ENCODE assay signal across 10 cellular contexts in the genomic region with DNA sequence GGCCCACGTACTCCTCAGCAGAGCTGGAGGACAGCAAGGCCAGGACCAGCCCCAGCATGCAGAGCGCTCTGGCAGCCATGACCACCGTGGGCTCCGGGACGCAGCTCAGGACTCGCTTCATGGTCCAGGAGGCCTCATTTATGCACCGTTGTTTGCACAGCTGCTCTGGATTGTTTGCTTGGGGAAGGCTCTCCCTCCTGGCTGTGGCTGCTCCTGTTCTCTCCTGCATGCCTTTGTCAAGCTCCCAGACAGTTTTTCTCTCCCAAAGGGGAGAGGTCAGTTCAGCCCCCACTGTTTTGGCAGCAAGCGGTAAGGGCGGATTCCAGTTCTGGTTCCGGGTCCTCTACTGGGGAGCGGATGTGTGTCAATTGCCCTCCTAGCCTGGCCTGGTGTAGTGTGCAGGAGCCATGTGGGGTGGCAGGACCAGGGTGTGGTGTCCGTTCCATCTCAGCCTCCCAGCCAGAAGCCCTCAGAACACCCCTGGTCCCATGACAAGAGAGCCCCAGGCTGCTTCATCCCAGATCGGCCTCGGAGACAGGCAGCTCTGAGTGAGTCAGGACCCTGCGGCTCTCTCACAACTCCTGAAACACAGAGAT. TPM values are rescaled to one million over a fixed set of nuclear protein-coding genes. Genes with fewer than 3 reads are reported as not detected.
DNase-seq lines count a peak whose midpoint lies in the region; ATAC-seq and TF ChIP-seq lines count a peak whose summit lies in the region.
"Had no signal": no experiment of that assay in that cellular context is flagged by ENCODE, and none has a peak within 500 bp of the region (broad histone marks: within the 10 kb centered on the region; RNA-seq: fewer than 3 reads in every experiment).

Gene TFF3 (minus strand): TSS at position 114 of the 596 bp plus-strand sequence. CDS start 35 bp downstream, at position 79.

- ATAC-seq in GM19035 (IDR thresholded peaks at IDR 0.05; ENCODE audit: unreplicated experiment) (no peak), GM18867 (IDR thresholded peaks at IDR 0.05; ENCODE audit: unreplicated experiment) (no peak)

- peak within 1 kb of the TSS; percentile 51 to 55 for H3K27ac ChIP-seq in prostate gland

- no peaks in the 10 kb centered on the region for H3K36me3 ChIP-seq in prostate gland

- intact Hi-C loops in prostate gland (cut with DNase I): no loop called here

- H3K4me3 ChIP-seq in LNCaP clone FGC (ENCODE audit: low read depth, low read length): 0 out of 2 replicates have a peak within 1 kb of the TSS, but pooled peaks have one; percentile 4
- H3K4me3 ChIP-seq in epithelial cell of esophagus (ENCODE audit: low read length): no peak within 1 kb of the TSS
- H3K4me3 ChIP-seq in prostate gland: no peak within 1 kb of the TSS

- H3K9me3 ChIP-seq in prostate gland: no peaks in the 10 kb centered on the region

- H3K27me3 ChIP-seq in prostate gland (replicated peaks; ENCODE audit: insufficient read depth): no peaks in the 10 kb centered on the region

- no peak for TF ChIP-seq POLR2A in prostate gland (IDR thresholded peaks at IDR 0.05)

- WGBS in prostate gland: 31% methylated on average over 15 of the region's 15 CpGs

- DNase-seq in LNCaP clone FGC (ENCODE audit: low read depth) (peak; percentile 78), NCI-H510A treated with DMSO at 0.1 percent for 48 hours (lab: John Stamatoyannopoulos, UW) (peak; percentile 96), epithelial cell of esophagus (ENCODE audit: low read depth) (peak; percentile 47), prostate gland (ENCODE audit: low spot score) (peak; percentile 63), CD1c-positive myeloid dendritic cell (ENCODE audit: extremely low spot score) (no peak), inferior parietal cortex (ENCODE audit: extremely low spot score) (no peak)
- DNase-seq: caudate nucleus, KG1 had no signal

- H3K4me1 ChIP-seq in prostate gland (replicated peaks): peaks cover 11% of the 10 kb centered on the region

- TF ChIP-seq CTCF in LNCaP clone FGC (IDR thresholded peaks at IDR 0.05; ENCODE audit: control insufficient read depth, extremely low read depth, insufficient read depth): no peak
- TF ChIP-seq CTCF in epithelial cell of esophagus (IDR thresholded peaks at IDR 0.05; ENCODE audit: insufficient read depth, low read depth, low read length, missing control alignments): no peak
- TF ChIP-seq CTCF in prostate gland (IDR thresholded peaks at IDR 0.05): no peak

RNA-seq across cellular contexts. Expression of gene TFF3, which starts in this region (rescaled TPM):
- total RNA-seq in prostate gland: 10 to 100 TPM; 30.6 to 49.8 TPM

Comparison
In these comparisons a context has a peak if more than half of its experiments do, and no peak if none do; other contexts are left out.
1. DNase-seq: peak in LNCaP clone FGC (single experiment), NCI-H510A treated with DMSO at 0.1 percent for 48 hours (single experiment), epithelial cell of esophagus (single experiment) and prostate gland (single experiment); none in CD1c-positive myeloid dendritic cell (single experiment) and inferior parietal cortex (single experiment).